ENCODE assay signal across 1 cellular context in genomic region chr2:24399434-24400206, GRCh38.
A peak's percentile ranks its signal among the peaks of the same experiment; 100 is the strongest.
TF ChIP-seq lines count a peak whose summit lies in the region.

No MANE protein-coding gene starts in this region.

TF ChIP-seq in HepG2, 621 proteins besides CTCF, POLR2A, EP300 and RAD21 (continues in another document):
- TF ChIP-seq CAMTA2 (CRISPR knock-in tag; IDR thresholded peaks at IDR 0.05; ENCODE audit: borderline replicate concordance): no peak
- TF ChIP-seq LCORL (IDR thresholded peaks at IDR 0.05): no peak
- no peak for TF ChIP-seq LCORL (CRISPR knock-in tag; IDR thresholded peaks at IDR 0.05)
- TF ChIP-seq ZNF713 (CRISPR knock-in tag; IDR thresholded peaks at IDR 0.05): no peak
- TF ChIP-seq ZIK1 (CRISPR knock-in tag; IDR thresholded peaks at IDR 0.05; ENCODE audit: borderline replicate concordance, low read depth): no peak
- TF ChIP-seq ZNF761 (CRISPR knock-in tag; conservative IDR thresholded peaks at IDR 0.05): no peak
- no peak for TF ChIP-seq SATB2 (CRISPR knock-in tag; IDR thresholded peaks at IDR 0.05)
- TF ChIP-seq ZNF878 (CRISPR knock-in tag; IDR thresholded peaks at IDR 0.05): no peak
- no peak for TF ChIP-seq ATM (IDR thresholded peaks at IDR 0.05; ENCODE audit: borderline replicate concordance)
- no peak for TF ChIP-seq FOXA1 (IDR thresholded peaks at IDR 0.05)
- peak; percentile 45; the same call in 1 of the 2 replicates for TF ChIP-seq FOXA1 (CRISPR knock-in tag; IDR thresholded peaks at IDR 0.05)
- no peak for TF ChIP-seq ZNF724P (CRISPR knock-in tag; IDR thresholded peaks at IDR 0.05; ENCODE audit: borderline replicate concordance)
- TF ChIP-seq HHEX (CRISPR knock-in tag; IDR thresholded peaks at IDR 0.05): no peak
- TF ChIP-seq, protein P1, sequence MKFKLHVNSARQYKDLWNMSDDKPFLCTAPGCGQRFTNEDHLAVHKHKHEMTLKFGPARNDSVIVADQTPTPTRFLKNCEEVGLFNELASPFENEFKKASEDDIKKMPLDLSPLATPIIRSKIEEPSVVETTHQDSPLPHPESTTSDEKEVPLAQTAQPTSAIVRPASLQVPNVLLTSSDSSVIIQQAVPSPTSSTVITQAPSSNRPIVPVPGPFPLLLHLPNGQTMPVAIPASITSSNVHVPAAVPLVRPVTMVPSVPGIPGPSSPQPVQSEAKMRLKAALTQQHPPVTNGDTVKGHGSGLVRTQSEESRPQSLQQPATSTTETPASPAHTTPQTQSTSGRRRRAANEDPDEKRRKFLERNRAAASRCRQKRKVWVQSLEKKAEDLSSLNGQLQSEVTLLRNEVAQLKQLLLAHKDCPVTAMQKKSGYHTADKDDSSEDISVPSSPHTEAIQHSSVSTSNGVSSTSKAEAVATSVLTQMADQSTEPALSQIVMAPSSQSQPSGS (CRISPR knock-in tag; IDR thresholded peaks at IDR 0.05): no peak
- 0 out of 2 replicates have a peak, but pooled peaks have one; percentile 29 for TF ChIP-seq SALL1 (CRISPR knock-in tag; IDR thresholded peaks at IDR 0.05)
- TF ChIP-seq ZSCAN5A (CRISPR knock-in tag; IDR thresholded peaks at IDR 0.05; ENCODE audit: borderline replicate concordance): no peak; the same call in 1 of the 2 replicates
- no peak for TF ChIP-seq CEBPZ (IDR thresholded peaks at IDR 0.05; ENCODE audit: low read length)
- no peak; the same call in 1 of the 2 replicates for TF ChIP-seq NFYB (CRISPR knock-in tag; IDR thresholded peaks at IDR 0.05)
- no peak for TF ChIP-seq ZNF326 (CRISPR knock-in tag; IDR thresholded peaks at IDR 0.05; ENCODE audit: borderline replicate concordance)
- no peak for TF ChIP-seq NR2F2 (IDR thresholded peaks at IDR 0.05; ENCODE audit: borderline replicate concordance, low read depth)
- TF ChIP-seq ZNF644 (CRISPR knock-in tag; IDR thresholded peaks at IDR 0.05; ENCODE audit: low read depth): peak; percentile 98
- no peak for TF ChIP-seq ZNF296 (CRISPR knock-in tag; conservative IDR thresholded peaks at IDR 0.05)
- TF ChIP-seq GTF2F1 (IDR thresholded peaks at IDR 0.05; ENCODE audit: low read length): no peak
- TF ChIP-seq MAFF (IDR thresholded peaks at IDR 0.05; ENCODE audit: low read depth, low read length): peak; percentile 8; the same call in 1 of the 2 replicates
- TF ChIP-seq ZNF441 (CRISPR knock-in tag; IDR thresholded peaks at IDR 0.05; ENCODE audit: borderline replicate concordance): no peak
- no peak for TF ChIP-seq ZNF34 (CRISPR knock-in tag; IDR thresholded peaks at IDR 0.05; ENCODE audit: borderline replicate concordance)
- TF ChIP-seq RFXANK (CRISPR knock-in tag; IDR thresholded peaks at IDR 0.05): no peak
- TF ChIP-seq RBM39 (IDR thresholded peaks at IDR 0.05; ENCODE audit: low read depth, low read length, poor library complexity, severe bottlenecking): no peak
- TF ChIP-seq, protein P2, sequence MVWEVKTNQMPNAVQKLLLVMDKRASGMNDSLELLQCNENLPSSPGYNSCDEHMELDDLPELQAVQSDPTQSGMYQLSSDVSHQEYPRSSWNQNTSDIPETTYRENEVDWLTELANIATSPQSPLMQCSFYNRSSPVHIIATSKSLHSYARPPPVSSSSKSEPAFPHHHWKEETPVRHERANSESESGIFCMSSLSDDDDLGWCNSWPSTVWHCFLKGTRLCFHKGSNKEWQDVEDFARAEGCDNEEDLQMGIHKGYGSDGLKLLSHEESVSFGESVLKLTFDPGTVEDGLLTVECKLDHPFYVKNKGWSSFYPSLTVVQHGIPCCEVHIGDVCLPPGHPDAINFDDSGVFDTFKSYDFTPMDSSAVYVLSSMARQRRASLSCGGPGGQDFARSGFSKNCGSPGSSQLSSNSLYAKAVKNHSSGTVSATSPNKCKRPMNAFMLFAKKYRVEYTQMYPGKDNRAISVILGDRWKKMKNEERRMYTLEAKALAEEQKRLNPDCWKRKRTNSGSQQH (CRISPR knock-in tag; IDR thresholded peaks at IDR 0.05; ENCODE audit: low read depth): no peak
- no peak for TF ChIP-seq ZNF430 (CRISPR knock-in tag; IDR thresholded peaks at IDR 0.05)
- TF ChIP-seq, protein P3, sequence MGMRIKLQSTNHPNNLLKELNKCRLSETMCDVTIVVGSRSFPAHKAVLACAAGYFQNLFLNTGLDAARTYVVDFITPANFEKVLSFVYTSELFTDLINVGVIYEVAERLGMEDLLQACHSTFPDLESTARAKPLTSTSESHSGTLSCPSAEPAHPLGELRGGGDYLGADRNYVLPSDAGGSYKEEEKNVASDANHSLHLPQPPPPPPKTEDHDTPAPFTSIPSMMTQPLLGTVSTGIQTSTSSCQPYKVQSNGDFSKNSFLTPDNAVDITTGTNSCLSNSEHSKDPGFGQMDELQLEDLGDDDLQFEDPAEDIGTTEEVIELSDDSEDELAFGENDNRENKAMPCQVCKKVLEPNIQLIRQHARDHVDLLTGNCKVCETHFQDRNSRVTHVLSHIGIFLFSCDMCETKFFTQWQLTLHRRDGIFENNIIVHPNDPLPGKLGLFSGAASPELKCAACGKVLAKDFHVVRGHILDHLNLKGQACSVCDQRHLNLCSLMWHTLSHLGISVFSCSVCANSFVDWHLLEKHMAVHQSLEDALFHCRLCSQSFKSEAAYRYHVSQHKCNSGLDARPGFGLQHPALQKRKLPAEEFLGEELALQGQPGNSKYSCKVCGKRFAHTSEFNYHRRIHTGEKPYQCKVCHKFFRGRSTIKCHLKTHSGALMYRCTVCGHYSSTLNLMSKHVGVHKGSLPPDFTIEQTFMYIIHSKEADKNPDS (CRISPR knock-in tag; IDR thresholded peaks at IDR 0.05): no peak
- TF ChIP-seq MBD4 (IDR thresholded peaks at IDR 0.05; ENCODE audit: borderline replicate concordance, low read length): no peak
- no peak for TF ChIP-seq ARNT (IDR thresholded peaks at IDR 0.05)
- TF ChIP-seq ZMYM4 (CRISPR knock-in tag; IDR thresholded peaks at IDR 0.05): no peak
- 0 out of 2 replicates have a peak, but pooled peaks have one; percentile 28 for TF ChIP-seq NFIC (IDR thresholded peaks at IDR 0.05; ENCODE audit: low read length)
- no peak for TF ChIP-seq CREB1 (IDR thresholded peaks at IDR 0.05)
- TF ChIP-seq CREB1 (CRISPR knock-in tag; IDR thresholded peaks at IDR 0.05): 0 out of 2 replicates have a peak, but pooled peaks have one; percentile 29
- TF ChIP-seq KIAA2018 (CRISPR knock-in tag; IDR thresholded peaks at IDR 0.05; ENCODE audit: borderline replicate concordance): no peak
- no peak for TF ChIP-seq ZNF382 (CRISPR knock-in tag; IDR thresholded peaks at IDR 0.05; ENCODE audit: borderline replicate concordance)
- peak; percentile 91 for TF ChIP-seq YY1 (IDR thresholded peaks at IDR 0.05; ENCODE audit: insufficient read depth, insufficient replicate concordance, low read depth, low read length)
- no peak for TF ChIP-seq ZNF143 (CRISPR knock-in tag; IDR thresholded peaks at IDR 0.05)
- TF ChIP-seq, protein P4, sequence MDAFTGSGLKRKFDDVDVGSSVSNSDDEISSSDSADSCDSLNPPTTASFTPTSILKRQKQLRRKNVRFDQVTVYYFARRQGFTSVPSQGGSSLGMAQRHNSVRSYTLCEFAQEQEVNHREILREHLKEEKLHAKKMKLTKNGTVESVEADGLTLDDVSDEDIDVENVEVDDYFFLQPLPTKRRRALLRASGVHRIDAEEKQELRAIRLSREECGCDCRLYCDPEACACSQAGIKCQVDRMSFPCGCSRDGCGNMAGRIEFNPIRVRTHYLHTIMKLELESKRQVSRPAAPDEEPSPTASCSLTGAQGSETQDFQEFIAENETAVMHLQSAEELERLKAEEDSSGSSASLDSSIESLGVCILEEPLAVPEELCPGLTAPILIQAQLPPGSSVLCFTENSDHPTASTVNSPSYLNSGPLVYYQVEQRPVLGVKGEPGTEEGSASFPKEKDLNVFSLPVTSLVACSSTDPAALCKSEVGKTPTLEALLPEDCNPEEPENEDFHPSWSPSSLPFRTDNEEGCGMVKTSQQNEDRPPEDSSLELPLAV (CRISPR knock-in tag; conservative IDR thresholded peaks at IDR 0.05; ENCODE audit: low read depth): no peak
- TF ChIP-seq, protein P5, sequence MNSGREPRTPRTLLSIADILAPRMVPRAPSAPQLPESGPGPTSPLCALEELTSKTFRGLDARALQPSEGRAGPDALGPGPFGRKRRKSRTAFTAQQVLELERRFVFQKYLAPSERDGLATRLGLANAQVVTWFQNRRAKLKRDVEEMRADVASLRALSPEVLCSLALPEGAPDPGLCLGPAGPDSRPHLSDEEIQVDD (CRISPR knock-in tag; IDR thresholded peaks at IDR 0.05; ENCODE audit: borderline replicate concordance): no peak
- peak; percentile 30; the same call in 1 of the 2 replicates for TF ChIP-seq FOXA3 (CRISPR knock-in tag; IDR thresholded peaks at IDR 0.05)
